ENCODE assay signal across 8 cellular contexts in genomic region chr1:174999926-175000696, GRCh38. TPM values are rescaled to one million over a fixed set of nuclear protein-coding genes. Genes with fewer than 3 reads are reported as not detected.
DNase-seq lines count a peak whose midpoint lies in the region; ATAC-seq and TF ChIP-seq lines count a peak whose summit lies in the region.

CACYBP (plus strand) TSS chr1:174999947; CDS start chr1:175000181, 234 bp downstream.

- peak within 1 kb of the TSS in 1 of 2 donors; percentile 90 for H3K27ac Mint-ChIP-seq in activated naive CD4-positive, alpha-beta T cell treated with anti-CD3 and anti-CD28 coated beads, Interleukin-2, amount 50 U/mL, for 72 hours

- WGBS in heart left ventricle, 4 donors: 0% methylated on average over 16 to 71 of the region's 71 CpGs

- H3K36me3 ChIP-seq in heart left ventricle: peaks cover 0 to 7% (median 0%) of the 10 kb centered on the region in 9 donors

- H3K36me3 Mint-ChIP-seq in activated naive CD4-positive, alpha-beta T cell treated with anti-CD3 and anti-CD28 coated beads, Interleukin-2, amount 50 U/mL, for 72 hours: peaks cover 16 to 39% of the 10 kb centered on the region in 2 donors

- ATAC-seq in HG02943 (IDR thresholded peaks at IDR 0.05; ENCODE audit: low read depth, unreplicated experiment) (peak; percentile 8), heart left ventricle (peak in 3 of 4 donors; percentile 0 to 40 (median 30))
- peak in 1 of 2 donors; percentile 2 for ATAC-seq in activated naive CD4-positive, alpha-beta T cell treated with anti-CD3 and anti-CD28 coated beads, Interleukin-2, amount 50 U/mL, for 72 hours

- intact Hi-C loops in heart left ventricle (cut with DNase I): loop anchor here in 5 of 10 donors (1.0 to 10.0 kb wide), 4 partner anchors 23 to 745 kb away; partner anchors contain the start of gene MRPS14 (in 1 of the 5)

- H3K27me3 ChIP-seq in heart left ventricle: no peaks in the 10 kb centered on the region

- H3K4me1 ChIP-seq in heart left ventricle: peaks cover 0 to 53% (median 14%) of the 10 kb centered on the region in 12 donors

- TF ChIP-seq POLR2A in heart left ventricle (IDR thresholded peaks at IDR 0.05): peak in 1 of 2 donors; percentile 63

- peak in 2 of 12 donors; percentile 5 to 9 for TF ChIP-seq CTCF in heart left ventricle (IDR thresholded peaks at IDR 0.05)

- peak within 1 kb of the TSS; percentile 93 to 99 (median 97) for H3K27ac ChIP-seq in heart left ventricle

- peak; percentile 81 for DNase-seq in activated CD8-positive, alpha-beta memory T cell treated with anti-CD3 and anti-CD28 coated beads for 24 hours
- no peak for DNase-seq in activated CD8-positive, alpha-beta memory T cell treated with anti-CD3 and anti-CD28 coated beads, Interleukin-2, amount 50 U/mL, for 48 hours
- DNase-seq in NOMO-1 treated with dmso at 0.1 percent for 144 hours (lab: John Stamatoyannopoulos, UW; ENCODE audit: unreplicated experiment) (peak; percentile 31), heart left ventricle (peak in 1 of 5 donors; percentile 56), pons (ENCODE audit: low spot score) (peak; percentile 59), 8988T (no peak)
- DNase-seq in activated naive CD4-positive, alpha-beta T cell treated with anti-CD3 and anti-CD28 coated beads, Interleukin-2, amount 50 U/mL, for 72 hours (ENCODE audit: low spot score in 2 of 2): peak in 1 of 2 donors; percentile 34

- H3K9me3 ChIP-seq in heart left ventricle: no peaks in the 10 kb centered on the region

- H3K9me3 Mint-ChIP-seq in activated naive CD4-positive, alpha-beta T cell treated with anti-CD3 and anti-CD28 coated beads, Interleukin-2, amount 50 U/mL, for 72 hours: no peaks in the 10 kb centered on the region

- peak within 1 kb of the TSS; percentile 52 to 94 (median 78) for H3K4me3 ChIP-seq in heart left ventricle

RNA-seq across cellular contexts. Expression of gene CACYBP, which starts in this region (rescaled TPM):
- total RNA-seq in activated naive CD4-positive, alpha-beta T cell treated with anti-CD3 and anti-CD28 coated beads, Interleukin-2, amount 50 U/mL, for 72 hours: 100 to 1,000 TPM; 345 to 354 TPM
- 10 to 100 TPM; 41.0 to 86.3 (median 54.6) TPM for total RNA-seq in heart left ventricle
- polyA plus RNA-seq in heart left ventricle: 100 to 1,000 TPM in 1 of 2 donors, 10 to 100 TPM in 1; 30.1 to 170 TPM

Comparison
In these comparisons a context has a peak if more than half of its experiments do, and no peak if none do; other contexts are left out.
1. DNase-seq: peak in activated CD8-positive, alpha-beta memory T cell treated with anti-CD3 and anti-CD28 coated beads for 24 hours (single experiment), NOMO-1 treated with dmso at 0.1 percent for 144 hours (single experiment) and pons (single experiment); none in activated CD8-positive, alpha-beta memory T cell treated with anti-CD3 and anti-CD28 coated beads, Interleukin-2, amount 50 U/mL, for 48 hours (single experiment) and 8988T (single experiment).